ENCODE assay signal across 27 cellular contexts in genomic region chr19:13923194-13923987, GRCh38. TPM values are rescaled to one million over a fixed set of nuclear protein-coding genes. Genes with fewer than 3 reads are reported as not detected.
DNase-seq lines count a peak whose midpoint lies in the region; ATAC-seq, FAIRE-seq and TF ChIP-seq lines count a peak whose summit lies in the region.
"Had no signal": no experiment of that assay in that cellular context is flagged by ENCODE, and none has a peak within 500 bp of the region (broad histone marks: within the 10 kb centered on the region; RNA-seq: fewer than 3 reads in every experiment).

No MANE protein-coding gene starts in this region.

- no peaks in the 10 kb centered on the region for H3K27me3 Mint-ChIP-seq in H9 (ENCODE audit: low read depth)
- no peaks in the 10 kb centered on the region for H3K27me3 Mint-ChIP-seq in progenitor cell of endocrine pancreas
- H3K27me3 Mint-ChIP-seq: CD4-positive, CD25-positive, alpha-beta regulatory T cell; CD8-positive, alpha-beta memory T cell; IgD-negative memory B cell had no signal

- TF ChIP-seq CTCF in H9 (conservative IDR thresholded peaks at IDR 0.05) = no peak
- TF ChIP-seq CTCF in RWPE1 (conservative IDR thresholded peaks at IDR 0.05; ENCODE audit: low read depth) = no peak
- TF ChIP-seq CTCF in kidney (IDR thresholded peaks at IDR 0.05; ENCODE audit: borderline replicate concordance, extremely low read depth, insufficient read depth) = no peak
- no peak for TF ChIP-seq CTCF in progenitor cell of endocrine pancreas (IDR thresholded peaks at IDR 0.05; ENCODE audit: unreplicated experiment)

- no peak overlapping the region for H2BK120ac ChIP-seq in H9 (ENCODE audit: low read depth, low read length, poor library complexity, severe bottlenecking)

- no peaks in the 10 kb centered on the region for H3K23me2 ChIP-seq in H9 (ENCODE audit: insufficient read length, low read depth, low read length, poor library complexity, severe bottlenecking)

- no peak for DNase-seq in H9
- no peak for DNase-seq in RWPE1 (ENCODE audit: low spot score)
- DNase-seq in kidney = peak; percentile 74
- DNase-seq in progenitor cell of endocrine pancreas (ENCODE audit: low spot score, unreplicated experiment) = no peak
- DNase-seq in occipital lobe (lab: John Stamatoyannopoulos, UW) = no peak
- no peak for DNase-seq in amniotic stem cell (lab: John Stamatoyannopoulos, UW)
- DNase-seq: ACHN; BE2C; C1 segment of cervical spinal cord; CD4-positive, CD25-positive, alpha-beta regulatory T cell; CD8-positive, alpha-beta memory T cell; COR-L47; DMS 273 treated with DMSO at 0.1 percent for 48 hours; DMS53; DND-41; EL; HCEC 1CT; HFFc6 had no signal

- H2BK15ac ChIP-seq in H9 (ENCODE audit: low read depth, low read length) = no peak overlapping the region

- H3K79me2 ChIP-seq in H9 (ENCODE audit: insufficient read depth, low read length) = no peaks in the 10 kb centered on the region

- H3K14ac ChIP-seq in H9 (ENCODE audit: insufficient read depth, low read length) = no peak overlapping the region

- no peak overlapping the region for H3K4me2 ChIP-seq in H9 (ENCODE audit: insufficient read depth, insufficient read length, low read length)

- H3K9me3 ChIP-seq in H9 (ENCODE audit: control insufficient read depth, low read depth, low read length) = peaks cover 6% of the 10 kb centered on the region
- H3K9me3 ChIP-seq in kidney (ENCODE audit: control insufficient read depth in 1 of 2, low read length in 2 of 2) = no peaks in the 10 kb centered on the region

- no peak overlapping the region for H3K23ac ChIP-seq in H9 (ENCODE audit: insufficient read length, low read depth, low read length)

- H4K20me1 ChIP-seq in H9 (ENCODE audit: control insufficient read depth, insufficient read depth, insufficient read length) = no peaks in the 10 kb centered on the region

- FAIRE-seq in kidney (lab: Jason Lieb, UNC) = no peak
- FAIRE-seq: A204.1, GM12878, GM19239, H1, HepG2 had no signal

- H3T11ph ChIP-seq in H9 (ENCODE audit: low read length) = no peak overlapping the region

- H3K27ac Mint-ChIP-seq in H9 (peak overlapping the region in 2 of 3 experiments; percentile 8 to 91; a peak in 2 of 7 replicates), progenitor cell of endocrine pancreas (peak overlapping the region; percentile 63)
- H3K27ac Mint-ChIP-seq: HFFc6, IgD-negative memory B cell had no signal

- no CpG with 5 or more reads among the region's 28 CpGs for WGBS in H9 (ENCODE audit: extremely low coverage, insufficient read length, low lambda C conversion rate)

- no peak overlapping the region for H3K18ac ChIP-seq in H9 (ENCODE audit: insufficient read length, low read depth, low read length)

- H4K91ac ChIP-seq in H9 (ENCODE audit: insufficient read length, low read depth, low read length) = no peak overlapping the region

- CTCF ChIA-PET in RWPE1 (lab: Yijun Ruan, JAX) = interaction anchor here (0.6 kb wide), 1 partner anchor 150 kb away, joined by 3 read pairs; no protein-coding TSS in a partner anchor

- H3K4me3 Mint-ChIP-seq in H9 (no peak overlapping the region), progenitor cell of endocrine pancreas (ENCODE audit: low read depth) (no peak overlapping the region)
- H3K4me3 Mint-ChIP-seq: CD4-positive, CD25-positive, alpha-beta regulatory T cell; CD8-positive, alpha-beta memory T cell; HFFc6; IgD-negative memory B cell had no signal

- H3K9ac ChIP-seq in H9 (ENCODE audit: extremely low read depth, insufficient read length, low read length) (no peak overlapping the region), kidney (ENCODE audit: low read length in 2 of 2) (no peak overlapping the region)

- H3K36me3 Mint-ChIP-seq in H9 (ENCODE audit: insufficient read depth in 1 of 3, low read depth in 3 of 3) (peaks cover 47 to 83% (median 78%) of the 10 kb centered on the region in 3 experiments), progenitor cell of endocrine pancreas (ENCODE audit: insufficient read depth) (peaks cover 47% of the 10 kb centered on the region)

- H3K4me1 ChIP-seq in H9 (ENCODE audit: insufficient read depth, low read length) (no peaks in the 10 kb centered on the region), kidney (ENCODE audit: control insufficient read depth in 1 of 2, insufficient read depth in 1 of 2, low read depth in 1 of 2, low read length in 2 of 2) (no peaks in the 10 kb centered on the region)
- H3K4me1 ChIP-seq: BE2C had no signal

- H3K4me1 Mint-ChIP-seq in H9 = no peaks in the 10 kb centered on the region
- H3K4me1 Mint-ChIP-seq in progenitor cell of endocrine pancreas (ENCODE audit: low read depth) = no peaks in the 10 kb centered on the region

- H2AFZ ChIP-seq in H9 (ENCODE audit: low read length) = no peak overlapping the region

- no peak overlapping the region for H2BK12ac ChIP-seq in H9 (ENCODE audit: insufficient read length, low read depth, low read length)

- ATAC-seq in HG03571 (IDR thresholded peaks at IDR 0.05; ENCODE audit: unreplicated experiment) (no peak), GM18907 (IDR thresholded peaks at IDR 0.05; ENCODE audit: unreplicated experiment) (no peak)
- ATAC-seq: GM12878, HepG2 had no signal

- H4K5ac ChIP-seq in H9 (ENCODE audit: insufficient read length, low read depth, low read length) = no peak overlapping the region

- POLR2A ChIA-PET in RWPE1 (lab: Yijun Ruan, JAX; ENCODE audit: low non-redundant PET) = interaction anchor here (0.7 kb wide), 1 partner anchor 27 kb away, joined by 8 read pairs; no protein-coding TSS in a partner anchor

- H3K36me3 ChIP-seq in kidney (ENCODE audit: control insufficient read depth in 1 of 2, insufficient read depth in 2 of 2, low read length in 2 of 2) = peaks cover 19 to 21% of the 10 kb centered on the region in 2 donors

- no peak overlapping the region for H3K4ac ChIP-seq in H9 (ENCODE audit: low read depth, low read length)

- H3K27ac ChIP-seq in H9 (ENCODE audit: insufficient read length, low read depth, low read length) = no peak overlapping the region
- peak overlapping the region; percentile 17; the same call in 1 of the 2 replicates for H3K27ac ChIP-seq in RWPE1
- H3K27ac ChIP-seq in kidney (ENCODE audit: low read depth in 2 of 2, low read length in 2 of 2) = no peak overlapping the region

- H3K27me3 ChIP-seq in H9 (ENCODE audit: insufficient read depth, low read length) = no peaks in the 10 kb centered on the region
- H3K27me3 ChIP-seq: BE2C had no signal

- no peak overlapping the region for H2BK5ac ChIP-seq in H9 (ENCODE audit: insufficient read length, low read length)

- no peak overlapping the region for H2BK20ac ChIP-seq in H9 (ENCODE audit: low read depth, low read length, poor library complexity, severe bottlenecking)

- intact Hi-C loops in kidney (cut with DNase I) = no loop called here

- peaks cover 8 to 12% of the 10 kb centered on the region in 2 experiments; a peak in 4 of 5 replicates for H3K9me3 Mint-ChIP-seq in H9
- H3K9me3 Mint-ChIP-seq in progenitor cell of endocrine pancreas (ENCODE audit: low read depth) = no peaks in the 10 kb centered on the region
- H3K9me3 Mint-ChIP-seq: CD8-positive, alpha-beta memory T cell had no signal

- H4K8ac ChIP-seq in H9 (replicated peaks; ENCODE audit: insufficient read length, low read depth, low read length) = no peak overlapping the region

- H3K56ac ChIP-seq in H9 (ENCODE audit: insufficient read length, low read depth, low read length) = no peak overlapping the region

- no peak overlapping the region for H3K4me3 ChIP-seq in kidney (ENCODE audit: low read length in 2 of 2)
- H3K4me3 ChIP-seq: GM12878 had no signal

- no peak overlapping the region for H2AK5ac ChIP-seq in H9 (ENCODE audit: insufficient read length, low read length)

- no peaks in the 10 kb centered on the region for H3K79me1 ChIP-seq in H9 (ENCODE audit: insufficient read depth, low read depth, low read length, poor library complexity, severe bottlenecking)

RNA-seq across cellular contexts. Expression of gene PODNL1, which starts 14.8 kb away (rescaled TPM):
- 0.68 TPM in 2 replicates for total RNA-seq in H9 (2021)
- total RNA-seq in kidney = 3.0 TPM
- polyA plus RNA-seq in kidney (ENCODE audit: insufficient read depth, low read depth, low replicate concordance) = not detected
- total RNA-seq in progenitor cell of endocrine pancreas = not detected in 2 replicates
- total RNA-seq in occipital lobe = not detected
- total RNA-seq: CD4-positive, CD25-positive, alpha-beta regulatory T cell; G401; GM12878; HepG2 had no signal
- polyA plus RNA-seq: CD8-positive, alpha-beta memory T cell; IgD-negative memory B cell had no signal

RNA-seq across cellular contexts. Expression of gene CC2D1A, which starts 17.4 kb away (rescaled TPM):
- 42.7 and 48.5 TPM in 2 replicates for total RNA-seq in H9 (2021)
- 36.9 TPM for total RNA-seq in kidney
- 28.8 TPM for polyA plus RNA-seq in kidney (ENCODE audit: insufficient read depth, low read depth, low replicate concordance)
- 69.4 and 74.0 TPM in 2 replicates for total RNA-seq in progenitor cell of endocrine pancreas
- total RNA-seq in occipital lobe = 8.9 TPM

RNA-seq across cellular contexts. Expression of gene BRME1, which starts 17.5 kb away (rescaled TPM):
- total RNA-seq in H9 (2021) (4.7 and 6.7 TPM in 2 replicates), kidney (1.8 TPM), progenitor cell of endocrine pancreas (6.1 and 8.9 TPM in 2 replicates), occipital lobe (11.1 TPM)
- polyA plus RNA-seq in kidney (ENCODE audit: insufficient read depth, low read depth, low replicate concordance) = 1.5 TPM
- polyA plus RNA-seq: IgD-negative memory B cell had no signal

RNA-seq across cellular contexts. Expression of gene DCAF15, which starts 28.9 kb away (rescaled TPM):
- total RNA-seq in H9 (2021) (82.2 and 82.5 TPM in 2 replicates), kidney (35.5 TPM), progenitor cell of endocrine pancreas (57.3 and 65.5 TPM in 2 replicates), occipital lobe (10.1 TPM)
- polyA plus RNA-seq in kidney (ENCODE audit: insufficient read depth, low read depth, low replicate concordance) = 21.9 TPM

RNA-seq across cellular contexts. Expression of gene NANOS3, which starts 46.5 kb away (rescaled TPM):
- total RNA-seq in H9 (2021) (not detected in 2 replicates), kidney (0.35 TPM), progenitor cell of endocrine pancreas (9.5 and 10.5 TPM in 2 replicates), occipital lobe (5.6 TPM)
- polyA plus RNA-seq in kidney (ENCODE audit: insufficient read depth, low read depth, low replicate concordance) = not detected
- total RNA-seq: CD4-positive, CD25-positive, alpha-beta regulatory T cell; H1; HepG2 had no signal
- polyA plus RNA-seq: CD4-positive, CD25-positive, alpha-beta regulatory T cell; CD8-positive, alpha-beta memory T cell; IgD-negative memory B cell had no signal
